Comparison of ENCODE assay signal across 7 cellular contexts in genomic region chr3:161508852-161509477, GRCh38. TPM values are rescaled to one million over a fixed set of nuclear protein-coding genes. Genes with fewer than 3 reads are reported as not detected.
DNase-seq lines count a peak whose midpoint lies in the region; ATAC-seq lines count a peak whose summit lies in the region.

No MANE protein-coding gene starts in this region.

- H3K4me3 Mint-ChIP-seq in activated CD8-positive, alpha-beta memory T cell treated with anti-CD3 and anti-CD28 coated beads, Interleukin-2, amount 10 ng/mL, durations not matched to agents 7 days and 5 days = no peak overlapping the region
- H3K4me3 Mint-ChIP-seq in activated T-helper 1 cell treated with anti-CD3 and anti-CD28 coated beads, Interleukin-12 subunit alpha, Interleukin-12 subunit beta, Interleukin-2, Interleukin-4 antibody, amounts not matched to agents 30 ng/mL and 10 ng/mL and 1 ng/mL, durations not matched to agents 14 hours and 24 hours and 36 hours = no peak overlapping the region

- CTCF ChIA-PET in activated CD8-positive, alpha-beta memory T cell treated with anti-CD3 and anti-CD28 coated beads, Interleukin-2, amount 10 ng/mL, durations not matched to agents 7 days and 5 days (lab: Charles Lee) = interaction anchor here (1.1 kb wide), 1 partner anchor 14 kb away, joined by 4 read pairs; no protein-coding TSS in a partner anchor

- ATAC-seq in GM18861 (IDR thresholded peaks at IDR 0.05; ENCODE audit: unreplicated experiment) = peak; percentile 81
- peak; percentile 57 for ATAC-seq in HG02678 (IDR thresholded peaks at IDR 0.05; ENCODE audit: unreplicated experiment)
- ATAC-seq in activated CD8-positive, alpha-beta memory T cell treated with anti-CD3 and anti-CD28 coated beads, Interleukin-2, amount 10 ng/mL, durations not matched to agents 7 days and 5 days = no peak

- no peaks in the 10 kb centered on the region for H3K4me1 Mint-ChIP-seq in activated CD8-positive, alpha-beta memory T cell treated with anti-CD3 and anti-CD28 coated beads, Interleukin-2, amount 10 ng/mL, durations not matched to agents 7 days and 5 days
- H3K4me1 Mint-ChIP-seq in activated T-helper 1 cell treated with anti-CD3 and anti-CD28 coated beads, Interleukin-12 subunit alpha, Interleukin-12 subunit beta, Interleukin-2, Interleukin-4 antibody, amounts not matched to agents 30 ng/mL and 10 ng/mL and 1 ng/mL, durations not matched to agents 14 hours and 24 hours and 36 hours (ENCODE audit: low read depth) = no peaks in the 10 kb centered on the region

- H3K27ac Mint-ChIP-seq in activated CD8-positive, alpha-beta memory T cell treated with anti-CD3 and anti-CD28 coated beads, Interleukin-2, amount 10 ng/mL, durations not matched to agents 7 days and 5 days = no peak overlapping the region
- H3K27ac Mint-ChIP-seq in activated T-helper 1 cell treated with anti-CD3 and anti-CD28 coated beads, Interleukin-12 subunit alpha, Interleukin-12 subunit beta, Interleukin-2, Interleukin-4 antibody, amounts not matched to agents 30 ng/mL and 10 ng/mL and 1 ng/mL, durations not matched to agents 14 hours and 24 hours and 36 hours = no peak overlapping the region

- intact Hi-C loops in head of caudate nucleus (cut with DNase I) = no loop called here
- intact Hi-C loops in activated T-helper 1 cell treated with anti-CD3 and anti-CD28 coated beads, Interleukin-12 subunit alpha, Interleukin-12 subunit beta, Interleukin-2, Interleukin-4 antibody, amounts not matched to agents 30 ng/mL and 10 ng/mL and 1 ng/mL, durations not matched to agents 14 hours and 24 hours and 36 hours (cut with micrococcal nuclease) = no loop called here

- DNase-seq in NCI-H1105 treated with DMSO at 0.1 percent for 48 hours (lab: John Stamatoyannopoulos, UW) (peak; percentile 44), fibroblast of gingiva (ENCODE audit: low read depth) (peak; percentile 11), head of caudate nucleus (no peak)
- DNase-seq in activated CD8-positive, alpha-beta memory T cell treated with anti-CD3 and anti-CD28 coated beads, Interleukin-2, amount 10 ng/mL, durations not matched to agents 7 days and 5 days = no peak
- no peak for DNase-seq in activated T-helper 1 cell treated with anti-CD3 and anti-CD28 coated beads, Interleukin-12 subunit alpha, Interleukin-12 subunit beta, Interleukin-2, Interleukin-4 antibody, amounts not matched to agents 30 ng/mL and 10 ng/mL and 1 ng/mL, durations not matched to agents 14 hours and 24 hours and 36 hours (ENCODE audit: low spot score)

- H3K36me3 Mint-ChIP-seq in activated CD8-positive, alpha-beta memory T cell treated with anti-CD3 and anti-CD28 coated beads, Interleukin-2, amount 10 ng/mL, durations not matched to agents 7 days and 5 days = no peaks in the 10 kb centered on the region
- H3K36me3 Mint-ChIP-seq in activated T-helper 1 cell treated with anti-CD3 and anti-CD28 coated beads, Interleukin-12 subunit alpha, Interleukin-12 subunit beta, Interleukin-2, Interleukin-4 antibody, amounts not matched to agents 30 ng/mL and 10 ng/mL and 1 ng/mL, durations not matched to agents 14 hours and 24 hours and 36 hours (ENCODE audit: low read depth) = no peaks in the 10 kb centered on the region

- H3K27me3 Mint-ChIP-seq in activated CD8-positive, alpha-beta memory T cell treated with anti-CD3 and anti-CD28 coated beads, Interleukin-2, amount 10 ng/mL, durations not matched to agents 7 days and 5 days = no peaks in the 10 kb centered on the region
- peaks cover 3% of the 10 kb centered on the region for H3K27me3 Mint-ChIP-seq in activated T-helper 1 cell treated with anti-CD3 and anti-CD28 coated beads, Interleukin-12 subunit alpha, Interleukin-12 subunit beta, Interleukin-2, Interleukin-4 antibody, amounts not matched to agents 30 ng/mL and 10 ng/mL and 1 ng/mL, durations not matched to agents 14 hours and 24 hours and 36 hours (ENCODE audit: insufficient read depth)

- no peaks in the 10 kb centered on the region for H3K9me3 Mint-ChIP-seq in activated CD8-positive, alpha-beta memory T cell treated with anti-CD3 and anti-CD28 coated beads, Interleukin-2, amount 10 ng/mL, durations not matched to agents 7 days and 5 days (ENCODE audit: low read depth)
- H3K9me3 Mint-ChIP-seq in activated T-helper 1 cell treated with anti-CD3 and anti-CD28 coated beads, Interleukin-12 subunit alpha, Interleukin-12 subunit beta, Interleukin-2, Interleukin-4 antibody, amounts not matched to agents 30 ng/mL and 10 ng/mL and 1 ng/mL, durations not matched to agents 14 hours and 24 hours and 36 hours = no peaks in the 10 kb centered on the region

RNA-seq across cellular contexts. Expression of gene OTOL1, which starts 12.4 kb away (rescaled TPM):
- total RNA-seq in activated CD8-positive, alpha-beta memory T cell treated with anti-CD3 and anti-CD28 coated beads, Interleukin-2, amount 10 ng/mL, durations not matched to agents 7 days and 5 days = not detected
- total RNA-seq in activated T-helper 1 cell treated with anti-CD3 and anti-CD28 coated beads, Interleukin-12 subunit alpha, Interleukin-12 subunit beta, Interleukin-2, Interleukin-4 antibody, amounts not matched to agents 30 ng/mL and 10 ng/mL and 1 ng/mL, durations not matched to agents 14 hours and 24 hours and 36 hours = not detected in 2 replicates

Comparison
In these comparisons a context has a peak if more than half of its experiments do, and no peak if none do; other contexts are left out.
1. DNase-seq: peak in NCI-H1105 treated with DMSO at 0.1 percent for 48 hours (single experiment) and fibroblast of gingiva (single experiment); none in head of caudate nucleus (0 of 42), activated CD8-positive, alpha-beta memory T cell treated with anti-CD3 and anti-CD28 coated beads, Interleukin-2, amount 10 ng/mL, durations not matched to agents 7 days and 5 days (single experiment) and activated T-helper 1 cell treated with anti-CD3 and anti-CD28 coated beads, Interleukin-12 subunit alpha, Interleukin-12 subunit beta, Interleukin-2, Interleukin-4 antibody, amounts not matched to agents 30 ng/mL and 10 ng/mL and 1 ng/mL, durations not matched to agents 14 hours and 24 hours and 36 hours (single experiment).